15 cellular contexts compared by ENCODE assay signal in the genomic region with DNA sequence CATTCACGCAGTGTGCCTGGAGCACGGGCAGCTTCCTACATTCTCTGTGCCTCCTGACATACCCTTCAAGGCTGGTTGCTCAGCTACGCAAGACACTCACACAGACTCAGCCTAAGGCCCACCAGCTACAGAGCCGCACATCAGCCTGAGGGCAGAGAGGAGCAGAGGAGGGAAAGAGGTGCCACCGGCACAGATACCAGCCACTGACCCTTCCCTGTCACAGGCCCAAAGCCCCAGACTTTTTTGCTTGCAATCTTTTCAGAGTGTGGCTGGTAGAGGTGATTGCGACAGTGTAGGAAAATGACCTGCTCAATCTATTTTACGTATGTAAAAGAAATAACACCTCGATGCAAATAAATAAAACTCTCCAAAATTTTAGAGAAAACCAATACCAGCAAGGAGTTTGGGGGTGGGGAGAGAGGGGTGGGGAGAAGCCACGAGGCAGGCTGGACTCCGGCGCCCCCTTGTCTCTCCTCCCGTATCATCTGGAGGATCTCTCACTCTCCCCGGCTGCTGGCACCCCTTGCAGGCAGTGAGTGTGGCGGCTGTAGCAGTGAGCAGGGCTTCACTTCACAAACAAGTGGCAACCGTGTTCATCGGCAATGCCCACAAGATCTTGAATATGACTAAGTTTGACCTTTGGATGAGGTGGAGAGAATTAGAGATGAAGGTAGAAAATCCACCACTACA. TPM values are rescaled to one million over a fixed set of nuclear protein-coding genes. Genes with fewer than 3 reads are reported as not detected.
A peak's percentile ranks its signal among the peaks of the same experiment; 100 is the strongest.
DNase-seq lines count a peak whose midpoint lies in the region; ATAC-seq and TF ChIP-seq lines count a peak whose summit lies in the region.
"Had no signal": no experiment of that assay in that cellular context is flagged by ENCODE, and none has a peak within 500 bp of the region (broad histone marks: within the 10 kb centered on the region; RNA-seq: fewer than 3 reads in every experiment).

No MANE protein-coding gene starts in this region.

- no peaks in the 10 kb centered on the region for H3K36me3 Mint-ChIP-seq in WTC11
- H3K36me3 Mint-ChIP-seq: CD14-positive monocyte; CD4-positive, alpha-beta memory T cell had no signal

- intact Hi-C loops in left lung (cut with DNase I): no loop called here

- peak overlapping the region; percentile 30 for H2BK12ac ChIP-seq in neuronal stem cell (ENCODE audit: low read length)

- WGBS in neuronal stem cell (ENCODE audit: extremely low coverage in 2 of 2, insufficient read length in 2 of 2, insufficient replicate concordance in 1 of 2), 2 donors: no CpG with 5 or more reads among the region's 16 CpGs

- H3K4me3 Mint-ChIP-seq in WTC11: no peak overlapping the region
- H3K4me3 Mint-ChIP-seq: CD14-positive monocyte; CD4-positive, alpha-beta memory T cell had no signal

- peaks cover 2% of the 10 kb centered on the region for H3K79me1 ChIP-seq in neuronal stem cell (ENCODE audit: low read depth, low read length)

- H2AK5ac ChIP-seq in neuronal stem cell (ENCODE audit: low read depth, low read length): peak overlapping the region; percentile 74

- H3K27me3 ChIP-seq in neuronal stem cell (ENCODE audit: control insufficient read depth in 3 of 3, insufficient read depth in 3 of 3, low read depth in 1 of 3, low read length in 3 of 3) (no peaks in the 10 kb centered on the region), left lung (no peaks in the 10 kb centered on the region)
- H3K27me3 ChIP-seq: BLaER1 had no signal

- H3K4ac ChIP-seq in neuronal stem cell (ENCODE audit: low read length): no peak overlapping the region

- no peak overlapping the region for H3K4me2 ChIP-seq in neuronal stem cell (ENCODE audit: insufficient read depth, low read length, poor library complexity, severe bottlenecking)
- H3K4me2 ChIP-seq: BLaER1, KMS-11 had no signal

- no peak overlapping the region for H3K27ac Mint-ChIP-seq in WTC11
- H3K27ac Mint-ChIP-seq: CD4-positive, alpha-beta memory T cell had no signal

- H2BK5ac ChIP-seq in neuronal stem cell (ENCODE audit: low read length): peak overlapping the region; percentile 59

- no peak overlapping the region for H2AFZ ChIP-seq in neuronal stem cell (ENCODE audit: low read length)
- H2AFZ ChIP-seq: GM23248 had no signal

- no peaks in the 10 kb centered on the region for H3K27me3 Mint-ChIP-seq in WTC11 (ENCODE audit: low read depth)
- H3K27me3 Mint-ChIP-seq: CD4-positive, alpha-beta memory T cell had no signal

- POLR2A ChIA-PET in WTC11 (lab: Charles Lee): no interaction called here

- no peak overlapping the region for H3K27ac ChIP-seq in neuronal stem cell (replicated peaks; ENCODE audit: low read length)
- no peak overlapping the region for H3K27ac ChIP-seq in left lung
- H3K27ac ChIP-seq: BLaER1, GM23248, KMS-11 had no signal

- no peak overlapping the region for H3K4me3 ChIP-seq in neuronal stem cell (ENCODE audit: low read length in 2 of 2)
- H3K4me3 ChIP-seq in left lung: no peak overlapping the region
- H3K4me3 ChIP-seq: BLaER1, GM12878, GM23248, HAP-1 had no signal

- H3K9ac ChIP-seq in neuronal stem cell (ENCODE audit: low read depth, low read length, poor library complexity): no peak overlapping the region
- H3K9ac ChIP-seq: BLaER1, GM23248, KMS-11 had no signal

- ATAC-seq in WTC11 (peak; percentile 87), left lung (no peak)
- ATAC-seq: GM12878 had no signal

- no peak overlapping the region for H4K8ac ChIP-seq in neuronal stem cell (ENCODE audit: low read depth, low read length)

- H3K36me3 ChIP-seq in neuronal stem cell (replicated peaks in 1 of 2; ENCODE audit: control insufficient read depth in 2 of 2, insufficient read depth in 2 of 2, low read length in 2 of 2) (peaks cover 0 to 62% of the 10 kb centered on the region in 2 donors), left lung (no peaks in the 10 kb centered on the region)
- H3K36me3 ChIP-seq: BLaER1, HAP-1 had no signal

- H3K4me1 ChIP-seq in neuronal stem cell (ENCODE audit: control insufficient read depth in 2 of 2, insufficient read depth in 1 of 2, low read depth in 1 of 2, low read length in 2 of 2): peaks cover under 1 to 4% of the 10 kb centered on the region in 2 donors
- no peaks in the 10 kb centered on the region for H3K4me1 ChIP-seq in left lung
- H3K4me1 ChIP-seq: BLaER1, HAP-1 had no signal

- CTCF ChIA-PET in WTC11 (lab: Charles Lee): interaction anchor here (2.1 kb wide), 1 partner anchor 44 kb away, joined by 9 read pairs; no protein-coding TSS in a partner anchor

- TF ChIP-seq CTCF in WTC11 (IDR thresholded peaks at IDR 0.05) (no peak), left lung (IDR thresholded peaks at IDR 0.05) (no peak)

- H3K14ac ChIP-seq in neuronal stem cell (ENCODE audit: low read length): no peak overlapping the region

- DNase-seq in AG20443 (ENCODE audit: low spot score) (peak; percentile 6), ELF-1 (ENCODE audit: low read depth, low spot score) (peak; percentile 14), WTC11 (ENCODE audit: low spot score) (peak; percentile 28), neuronal stem cell (ENCODE audit: low spot score) (no peak), left lung (no peak), GM19238 (ENCODE audit: insufficient read length, low spot score) (no peak)
- DNase-seq in activated CD8-positive, alpha-beta memory T cell treated with anti-CD3 and anti-CD28 coated beads, Interleukin-2, amount 50 U/mL, for 4 hours: no peak
- DNase-seq: CD4-positive, alpha-beta memory T cell; DMS79 treated with DMSO at 0.1 percent for 48 hours; GM23248 had no signal

- no peak overlapping the region for H4K91ac ChIP-seq in neuronal stem cell (ENCODE audit: low read depth, low read length, poor library complexity)

- H2BK15ac ChIP-seq in neuronal stem cell (ENCODE audit: low read length): no peak overlapping the region

- H3K9me3 ChIP-seq in neuronal stem cell (replicated peaks in 1 of 2; ENCODE audit: control insufficient read depth in 2 of 2, insufficient read depth in 1 of 2, low read depth in 1 of 2, low read length in 2 of 2) (no peaks in the 10 kb centered on the region), left lung (no peaks in the 10 kb centered on the region)
- H3K9me3 ChIP-seq: BLaER1, HAP-1 had no signal

- H3K4me1 Mint-ChIP-seq in WTC11: no peaks in the 10 kb centered on the region
- H3K4me1 Mint-ChIP-seq: CD4-positive, alpha-beta memory T cell had no signal

- H3K18ac ChIP-seq in neuronal stem cell (ENCODE audit: low read length): peak overlapping the region; percentile 61

- no peaks in the 10 kb centered on the region for H3K9me3 Mint-ChIP-seq in WTC11
- H3K9me3 Mint-ChIP-seq: CD14-positive monocyte; CD4-positive, alpha-beta memory T cell had no signal

- no peak overlapping the region for H2BK120ac ChIP-seq in neuronal stem cell (ENCODE audit: low read depth, low read length)

- H3K23ac ChIP-seq in neuronal stem cell (ENCODE audit: low read depth, low read length, poor library complexity): peak overlapping the region; percentile 86

TF ChIP-seq in WTC11, 78 proteins besides CTCF, POLR2A, EP300 and RAD21:
- TF ChIP-seq, protein P1, sequence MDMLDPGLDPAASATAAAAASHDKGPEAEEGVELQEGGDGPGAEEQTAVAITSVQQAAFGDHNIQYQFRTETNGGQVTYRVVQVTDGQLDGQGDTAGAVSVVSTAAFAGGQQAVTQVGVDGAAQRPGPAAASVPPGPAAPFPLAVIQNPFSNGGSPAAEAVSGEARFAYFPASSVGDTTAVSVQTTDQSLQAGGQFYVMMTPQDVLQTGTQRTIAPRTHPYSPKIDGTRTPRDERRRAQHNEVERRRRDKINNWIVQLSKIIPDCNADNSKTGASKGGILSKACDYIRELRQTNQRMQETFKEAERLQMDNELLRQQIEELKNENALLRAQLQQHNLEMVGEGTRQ (CRISPR knock-in tag; IDR thresholded peaks at IDR 0.05): no peak
- TF ChIP-seq EMX1 (CRISPR knock-in tag; IDR thresholded peaks at IDR 0.05) (no peak), ZNF512 (CRISPR knock-in tag; IDR thresholded peaks at IDR 0.05; ENCODE audit: borderline replicate concordance) (no peak), RELA (CRISPR knock-in tag; IDR thresholded peaks at IDR 0.05; ENCODE audit: borderline replicate concordance) (no peak)

RNA-seq across cellular contexts. Expression of gene CSPG5, which starts 12.7 kb away (rescaled TPM):
- total RNA-seq in WTC11 (2021): 3.3 to 4.4 TPM (median 3.7 TPM) in 3 replicates
- 9.8 TPM for polyA plus RNA-seq in neuronal stem cell (2013, experiment 1 of 2)
- polyA plus RNA-seq in neuronal stem cell (2013, experiment 2 of 2): 10.1 TPM
- 10 to 100 TPM in 1 of 2 donors, 1 to 10 TPM in 1; 3.8 to 19.2 TPM for total RNA-seq in left lung
- polyA plus RNA-seq: CD14-positive monocyte; CD4-positive, alpha-beta memory T cell; GM12878; GM23248 had no signal

RNA-seq across cellular contexts. Expression of gene ELP6, which starts 52.5 kb away (rescaled TPM):
- total RNA-seq in WTC11 (2021) (62.0 to 67.6 TPM (median 65.4 TPM) in 3 replicates), left lung (10 to 100 TPM; 25.7 to 26.8 TPM)
- 29.8 TPM for polyA plus RNA-seq in neuronal stem cell (2013, experiment 1 of 2)
- polyA plus RNA-seq in neuronal stem cell (2013, experiment 2 of 2): 29.9 TPM

Comparison
In these comparisons a context has a peak if more than half of its experiments do, and no peak if none do; other contexts are left out.
1. DNase-seq: peak in AG20443 (single experiment), ELF-1 (single experiment) and WTC11 (single experiment); none in neuronal stem cell (single experiment), activated CD8-positive, alpha-beta memory T cell treated with anti-CD3 and anti-CD28 coated beads, Interleukin-2, amount 50 U/mL, for 4 hours (single experiment), left lung (0 of 2) and GM19238 (single experiment).